12 cellular contexts compared by ENCODE assay signal in the genomic region with DNA sequence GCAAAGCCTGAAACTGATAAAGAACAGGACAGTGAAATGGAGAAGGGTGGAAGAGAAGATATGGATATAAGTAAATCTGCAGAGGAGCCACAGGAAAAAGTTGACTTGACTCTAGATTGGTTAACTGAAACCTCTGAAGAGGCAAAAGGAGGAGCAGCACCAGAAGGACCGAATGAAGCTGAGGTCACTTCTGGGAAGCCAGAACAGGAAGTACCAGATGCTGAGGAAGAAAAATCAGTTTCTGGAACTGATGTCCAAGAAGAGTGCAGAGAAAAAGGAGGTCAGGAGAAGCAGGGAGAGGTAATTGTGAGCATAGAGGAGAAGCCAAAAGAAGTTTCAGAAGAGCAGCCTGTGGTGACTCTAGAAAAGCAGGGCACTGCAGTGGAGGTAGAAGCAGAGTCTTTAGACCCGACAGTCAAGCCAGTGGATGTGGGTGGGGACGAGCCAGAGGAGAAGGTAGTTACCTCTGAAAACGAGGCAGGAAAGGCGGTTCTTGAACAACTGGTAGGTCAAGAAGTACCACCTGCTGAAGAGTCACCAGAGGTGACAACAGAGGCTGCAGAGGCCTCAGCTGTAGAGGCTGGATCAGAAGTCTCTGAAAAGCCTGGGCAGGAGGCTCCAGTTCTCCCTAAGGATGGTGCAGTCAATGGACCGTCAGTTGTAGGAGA. TPM values are rescaled to one million over a fixed set of nuclear protein-coding genes. Genes with fewer than 3 reads are reported as not detected.
DNase-seq lines count a peak whose midpoint lies in the region; ATAC-seq and TF ChIP-seq lines count a peak whose summit lies in the region.
"Had no signal": no experiment of that assay in that cellular context is flagged by ENCODE, and none has a peak within 500 bp of the region (broad histone marks: within the 10 kb centered on the region; RNA-seq: fewer than 3 reads in every experiment).

No MANE protein-coding gene starts in this region.

- peaks cover 0 to 33% (median 0%) of the 10 kb centered on the region in 12 donors for H3K4me1 ChIP-seq in heart left ventricle

- no peak overlapping the region for H3K4me3 Mint-ChIP-seq in T-cell
- H3K4me3 Mint-ChIP-seq in effector memory CD8-positive, alpha-beta T cell = no peak overlapping the region

- ATAC-seq in heart left ventricle (peak in 3 of 4 donors; percentile 45 to 61 (median 50)), T-cell (replicated peaks in 1 of 4) (no peak), GM21737 (IDR thresholded peaks at IDR 0.05; ENCODE audit: unreplicated experiment) (no peak)
- no peak for ATAC-seq in effector memory CD8-positive, alpha-beta T cell (replicated peaks)

- peak overlapping the region in 1 of 12 donors; percentile 33 for H3K4me3 ChIP-seq in heart left ventricle

- H3K27me3 ChIP-seq in heart left ventricle = no peaks in the 10 kb centered on the region

- CTCF ChIA-PET in T-cell (lab: Charles Lee) = interaction anchor here in 1 of 2 donors (0.5 kb wide), 1 partner anchor 63 kb away, joined by 5 read pairs; no protein-coding TSS in a partner anchor

- H3K27ac Mint-ChIP-seq in T-cell = peak overlapping the region; percentile 65 to 75
- H3K27ac Mint-ChIP-seq in effector memory CD8-positive, alpha-beta T cell = peak overlapping the region; percentile 19 to 30

- no peaks in the 10 kb centered on the region for H3K27me3 Mint-ChIP-seq in T-cell
- no peaks in the 10 kb centered on the region for H3K27me3 Mint-ChIP-seq in effector memory CD8-positive, alpha-beta T cell

- H3K27ac ChIP-seq in heart left ventricle = peak overlapping the region in 2 of 12 donors; percentile 19 to 83

- WGBS in heart left ventricle, 4 donors = 64 to 77% (median 70%) methylated on average over 6 of the region's 6 CpGs

- peaks cover 29 to 33% (median 30%) of the 10 kb centered on the region in 3 donors for H3K4me1 Mint-ChIP-seq in T-cell
- peaks cover 6 to 11% of the 10 kb centered on the region in 2 donors for H3K4me1 Mint-ChIP-seq in effector memory CD8-positive, alpha-beta T cell (ENCODE audit: low read depth in 2 of 2)

- no peaks in the 10 kb centered on the region for H3K9me3 Mint-ChIP-seq in T-cell
- H3K9me3 Mint-ChIP-seq in effector memory CD8-positive, alpha-beta T cell = no peaks in the 10 kb centered on the region

- no peaks in the 10 kb centered on the region for H3K9me3 ChIP-seq in heart left ventricle

- intact Hi-C loops in heart left ventricle (cut with DNase I) = no loop called here
- intact Hi-C loops in cardiac septum (cut with DNase I) = loop anchor here (10.0 kb wide), 1 partner anchor 247 kb away; no protein-coding TSS in a partner anchor

- DNase-seq in heart left ventricle (no peak), cardiac septum (ENCODE audit: low spot score) (no peak), T-cell (no peak), superior temporal gyrus (ENCODE audit: extremely low spot score) (peak; percentile 19), HT-29 (ENCODE audit: low spot score) (no peak), SK-N-DZ (ENCODE audit: low spot score) (no peak)
- no peak for DNase-seq in effector memory CD8-positive, alpha-beta T cell
- DNase-seq: EL; NCI-H187 treated with DMSO at 0.1 percent for 48 hours; NCI-H774; stimulated activated CD4-positive, alpha-beta T cell treated with anti-CD3 and anti-CD28 coated beads, Interleukin-2, amount 100 ng/mL, for 24 hours had no signal

- H3K36me3 ChIP-seq in heart left ventricle = peaks cover 0 to 82% (median 68%) of the 10 kb centered on the region in 9 donors

- TF ChIP-seq POLR2A in heart left ventricle (IDR thresholded peaks at IDR 0.05) = no peak

- TF ChIP-seq CTCF in heart left ventricle (IDR thresholded peaks at IDR 0.05) = no peak

- POLR2A ChIA-PET in T-cell (lab: Charles Lee) = no interaction called here

- peaks cover 57% of the 10 kb centered on the region for H3K36me3 Mint-ChIP-seq in T-cell
- peaks cover 82% of the 10 kb centered on the region for H3K36me3 Mint-ChIP-seq in effector memory CD8-positive, alpha-beta T cell (ENCODE audit: insufficient read depth)

RNA-seq across cellular contexts. Expression of gene CCDC17, which starts 16.3 kb away (rescaled TPM):
- total RNA-seq in heart left ventricle (1 to 10 TPM in 3 of 9 donors, under 1 TPM in 6; 0.20 to 1.3 (median 0.93) TPM), cardiac septum (1.2 TPM), T-cell (1 to 10 TPM; 5.9 to 8.6 (median 7.5) TPM)
- polyA plus RNA-seq in heart left ventricle = 1 to 10 TPM in 1 of 2 donors, under 1 TPM in 1; 0.35 to 2.0 TPM
- total RNA-seq in HT-29 (2014; rRNA removed; shearing (Covaris generic)) = 0.86 and 1.3 TPM in 2 replicates
- 0.53 TPM in 1 of 2 replicates, not detected in the other for polyA plus RNA-seq in SK-N-DZ (2014; cell fraction: cytosol; rRNA removed)
- polyA plus RNA-seq in SK-N-DZ (2014; cell fraction: nucleus; rRNA removed) = 4.2 and 5.7 TPM in 2 replicates

RNA-seq across cellular contexts. Expression of gene NASP, which starts 23.7 kb away (rescaled TPM):
- total RNA-seq in heart left ventricle (10 to 100 TPM; 24.5 to 53.4 (median 31.4) TPM), cardiac septum (30.1 TPM), T-cell (100 to 1,000 TPM in 2 of 5 donors, 10 to 100 TPM in 3; 64.6 to 145 (median 74.7) TPM)
- polyA plus RNA-seq in heart left ventricle = 10 to 100 TPM; 70.6 to 86.6 TPM
- total RNA-seq in HT-29 (2014; rRNA removed; shearing (Covaris generic)) = 100 and 105 TPM in 2 replicates
- polyA plus RNA-seq in SK-N-DZ (2014; cell fraction: cytosol; rRNA removed) = 267 and 329 TPM in 2 replicates
- polyA plus RNA-seq in SK-N-DZ (2014; cell fraction: nucleus; rRNA removed) = 340 and 518 TPM in 2 replicates

RNA-seq across cellular contexts. Expression of gene AKR1A1, which starts 56.9 kb away (rescaled TPM):
- 100 to 1,000 TPM in 1 of 9 donors, 10 to 100 TPM in 8; 28.0 to 148 (median 42.6) TPM for total RNA-seq in heart left ventricle
- 10 to 100 TPM; 45.8 to 77.7 TPM for polyA plus RNA-seq in heart left ventricle
- total RNA-seq in cardiac septum = 47.3 TPM
- total RNA-seq in T-cell = 100 to 1,000 TPM in 1 of 5 donors, 10 to 100 TPM in 4; 48.2 to 105 (median 92.9) TPM
- 145 and 161 TPM in 2 replicates for total RNA-seq in HT-29 (2014; rRNA removed; shearing (Covaris generic))
- 157 and 160 TPM in 2 replicates for polyA plus RNA-seq in SK-N-DZ (2014; cell fraction: cytosol; rRNA removed)
- 148 and 192 TPM in 2 replicates for polyA plus RNA-seq in SK-N-DZ (2014; cell fraction: nucleus; rRNA removed)

Comparison
In these comparisons a context has a peak if more than half of its experiments do, and no peak if none do; other contexts are left out.
1. ATAC-seq: peak in heart left ventricle (3 of 4); none in T-cell (0 of 4), effector memory CD8-positive, alpha-beta T cell (single experiment) and GM21737 (single experiment).